In genomic region chr20:46367967-46368901, GRCh38 we compare ENCODE assay signal across 1 cellular context.
TF ChIP-seq lines count a peak whose summit lies in the region.

No MANE protein-coding gene starts in this region.

TF ChIP-seq in K562, 482 proteins besides CTCF, POLR2A, EP300 and RAD21 (continues in another document):
- TF ChIP-seq FOS (IDR thresholded peaks at IDR 0.05; ENCODE audit: extremely low read depth, insufficient read length) (peak; percentile 69), TSHZ1 (CRISPR knock-in tag; IDR thresholded peaks at IDR 0.05) (no peak), CREBBP (IDR thresholded peaks at IDR 0.05; ENCODE audit: low read depth, low read length) (no peak), TCF3 (CRISPR knock-in tag; IDR thresholded peaks at IDR 0.05) (peak; percentile 37; the same call in 1 of the 2 replicates), PRMT5 (CRISPR knock-in tag; IDR thresholded peaks at IDR 0.05) (no peak), SMARCA5 (IDR thresholded peaks at IDR 0.05) (peak; percentile 52; the same call in 1 of the 2 replicates), MYC (IDR thresholded peaks at IDR 0.05; ENCODE audit: low read depth, low read length) (peak; percentile 47; the same call in 1 of the 2 replicates), MYC (CRISPR knock-in tag; IDR thresholded peaks at IDR 0.05; ENCODE audit: borderline replicate concordance, low read depth) (no peak), ZBTB5 (IDR thresholded peaks at IDR 0.05) (no peak), CTBP1 (IDR thresholded peaks at IDR 0.05; ENCODE audit: borderline replicate concordance) (peak; percentile 99), ATF3 (IDR thresholded peaks at IDR 0.05) (peak; percentile 91), ATF3 (CRISPR knock-in tag; conservative IDR thresholded peaks at IDR 0.05) (no peak; the same call in 1 of the 2 replicates), ZNF707 (CRISPR knock-in tag; conservative IDR thresholded peaks at IDR 0.05) (no peak), ZNF586 (CRISPR knock-in tag; conservative IDR thresholded peaks at IDR 0.05) (no peak), ZNF318 (IDR thresholded peaks at IDR 0.05; ENCODE audit: borderline replicate concordance in 1 of 2, low read depth in 1 of 2) (peak in 1 of 2 experiments; percentile 54; a peak in 1 of 4 replicates), PHF20 (IDR thresholded peaks at IDR 0.05; ENCODE audit: partially characterized antibody) (no peak), EHMT2 (IDR thresholded peaks at IDR 0.05) (no peak), SMARCB1 (IDR thresholded peaks at IDR 0.05; ENCODE audit: insufficient read length, low read depth) (no peak), HES1 (IDR thresholded peaks at IDR 0.05; ENCODE audit: low read depth) (no peak), USF1 (CRISPR knock-in tag; IDR thresholded peaks at IDR 0.05) (peak; percentile 57), ESRRA (IDR thresholded peaks at IDR 0.05; ENCODE audit: borderline replicate concordance, low read depth) (peak; percentile 65), PKNOX1 (IDR thresholded peaks at IDR 0.05) (peak; percentile 95), TBL1XR1 (IDR thresholded peaks at IDR 0.05; ENCODE audit: low read length in 2 of 2) (0 out of 4 replicates have a peak, but pooled peaks of 1 of the 2 experiments have one; percentile 28), ZNF239 (CRISPR knock-in tag; IDR thresholded peaks at IDR 0.05) (no peak), SREBF1 (IDR thresholded peaks at IDR 0.05; ENCODE audit: borderline replicate concordance, low read depth, low read length) (no peak), ATF6 (CRISPR knock-in tag; IDR thresholded peaks at IDR 0.05) (0 out of 2 replicates have a peak, but pooled peaks have one; percentile 73), USF2 (CRISPR knock-in tag; IDR thresholded peaks at IDR 0.05) (peak; percentile 40), ZBTB2 (IDR thresholded peaks at IDR 0.05) (peak; percentile 52; the same call in 1 of the 2 replicates)
